Comparison of ENCODE assay signal across 9 cellular contexts in the genomic region with DNA sequence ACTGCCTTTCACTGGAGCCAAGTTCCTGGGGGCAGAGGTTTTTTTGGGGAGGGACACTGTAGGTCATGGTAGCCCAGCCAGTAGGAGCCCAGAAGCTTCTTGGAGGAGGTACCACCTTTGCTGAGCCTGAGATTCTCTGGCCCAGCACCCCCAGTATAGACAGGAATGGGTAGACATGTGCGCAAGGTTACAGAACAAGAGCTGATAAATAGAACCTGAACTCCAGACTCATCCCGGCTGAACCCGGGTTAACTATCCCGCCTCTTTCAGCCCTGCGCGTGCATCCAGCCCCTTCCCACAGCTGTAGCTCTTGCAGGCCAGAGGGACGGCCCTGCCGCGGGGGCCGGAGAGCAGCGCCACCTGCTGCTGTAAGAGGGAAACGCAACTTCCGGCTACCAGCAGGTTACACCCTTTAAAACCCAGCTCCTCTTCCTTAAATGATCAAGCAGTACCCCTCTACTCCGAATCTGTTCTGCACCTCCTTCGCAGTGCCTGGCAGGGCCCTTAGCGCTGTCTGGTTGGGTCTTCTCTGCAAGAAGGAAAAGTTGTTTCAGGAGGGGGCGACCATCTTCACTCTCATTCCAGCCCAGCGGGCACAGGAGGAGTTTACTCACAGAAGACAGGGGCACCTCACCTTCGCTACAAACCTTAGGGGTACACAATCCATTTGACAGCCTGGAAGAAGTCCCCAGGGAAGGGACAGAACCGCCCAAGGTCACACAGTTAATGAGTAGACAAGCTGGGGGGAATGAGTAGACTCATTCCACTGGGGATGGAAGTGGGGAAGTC. TPM values are rescaled to one million over a fixed set of nuclear protein-coding genes. Genes with fewer than 3 reads are reported as not detected.
DNase-seq lines count a peak whose midpoint lies in the region; ATAC-seq and TF ChIP-seq lines count a peak whose summit lies in the region.
"Had no signal": no experiment of that assay in that cellular context is flagged by ENCODE, and none has a peak within 500 bp of the region (broad histone marks: within the 10 kb centered on the region; RNA-seq: fewer than 3 reads in every experiment).

No MANE protein-coding gene starts in this region.

- H3K4me1 ChIP-seq in fibroblast of lung (ENCODE audit: control insufficient read depth, extremely low read depth, insufficient read depth, low read length) (no peaks in the 10 kb centered on the region), suprapubic skin (peaks cover 5% of the 10 kb centered on the region)

- H3K4me3 Mint-ChIP-seq in neural crest cell = peak overlapping the region; percentile 51

- H3K27me3 ChIP-seq in AG04450 (ENCODE audit: control insufficient read depth, insufficient read depth, low read length) (peaks cover 5% of the 10 kb centered on the region), fibroblast of lung (ENCODE audit: control insufficient read depth, insufficient read depth, low read length) (no peaks in the 10 kb centered on the region), suprapubic skin (peaks cover 9% of the 10 kb centered on the region)

- WGBS in suprapubic skin = 19% methylated on average over 19 of the region's 20 CpGs

- TF ChIP-seq POLR2A in suprapubic skin (IDR thresholded peaks at IDR 0.05) = no peak

- H3K4me3 ChIP-seq in AG04450 (ENCODE audit: low read depth, low read length) (no peak overlapping the region), fibroblast of lung (replicated peaks in 1 of 4; ENCODE audit: control extremely low read depth in 1 of 4, insufficient read depth in 1 of 4, low read depth in 3 of 4, low read length in 4 of 4) (no peak overlapping the region), suprapubic skin (no peak overlapping the region)

- no peak overlapping the region for H3K9ac ChIP-seq in fibroblast of lung (ENCODE audit: insufficient read depth, low read length)

- no peak overlapping the region for H2AFZ ChIP-seq in fibroblast of lung (ENCODE audit: low read length)

- DNase-seq in AG04450 (ENCODE audit: low read depth, low spot score) (peak; percentile 23), HT1080 (ENCODE audit: low read depth) (peak; percentile 62), OCI-M1 (lab: John Stamatoyannopoulos, UW) (peak; percentile 94), fibroblast of lung (ENCODE audit: low read depth in 2 of 2) (peak; percentile 47 to 60), neural crest cell (ENCODE audit: low read depth, low spot score) (peak; percentile 86), suprapubic skin (ENCODE audit: low spot score in 2 of 2) (peak in 1 of 2 donors; percentile 74)
- DNase-seq in activated T-cell treated with anti-CD3 and anti-CD28 coated beads, Interleukin-2, amount 50 U/mL, for 1 hour = peak; percentile 71

- POLR2A ChIA-PET in AG04450 (lab: Yijun Ruan, JAX) = interaction anchor here (0.7 to 1.0 kb wide), 2 partner anchors 68 to 102 kb away, joined by 3 to 4 read pairs; partner anchors contain the start of gene CSNK2A1

- H3K36me3 ChIP-seq in fibroblast of lung (ENCODE audit: control insufficient read depth, insufficient read depth, low read length) = peaks cover 22% of the 10 kb centered on the region
- H3K36me3 ChIP-seq in suprapubic skin = peaks cover 29% of the 10 kb centered on the region

- peaks cover 5% of the 10 kb centered on the region for H3K36me3 Mint-ChIP-seq in neural crest cell (ENCODE audit: low read depth)

- H3K79me2 ChIP-seq in fibroblast of lung (ENCODE audit: control insufficient read depth, insufficient read depth, low read length) = peaks cover 9% of the 10 kb centered on the region

- CTCF ChIA-PET in AG04450 (lab: Charles Lee) = interaction anchor here (0.6 to 5.9 kb wide), 43 partner anchors 8 to 337 kb away, joined by 3 to 60 read pairs (median 5); no protein-coding TSS in a partner anchor

- ATAC-seq in GM18517 (IDR thresholded peaks at IDR 0.05; ENCODE audit: unreplicated experiment) = peak; percentile 63

- TF ChIP-seq CTCF in AG04450 (IDR thresholded peaks at IDR 0.05; ENCODE audit: low read depth, low read length) (peak; percentile 96), fibroblast of lung (conservative IDR thresholded peaks at IDR 0.05 in 1 of 2, IDR thresholded peaks at IDR 0.05 in 1 of 2; ENCODE audit: low read depth in 1 of 2, low read length in 2 of 2) (peak; percentile 91 to 93), neural crest cell (conservative IDR thresholded peaks at IDR 0.05) (peak; percentile 96), suprapubic skin (IDR thresholded peaks at IDR 0.05) (peak; percentile 67 to 94)

- TF ChIP-seq EP300 in suprapubic skin (IDR thresholded peaks at IDR 0.05) = no peak

- peaks cover 10% of the 10 kb centered on the region for H3K27me3 Mint-ChIP-seq in neural crest cell (ENCODE audit: low read depth)

- no peak overlapping the region for H3K4me2 ChIP-seq in fibroblast of lung (ENCODE audit: extremely low read depth, insufficient read depth, low read length)

- H4K20me1 ChIP-seq in fibroblast of lung (ENCODE audit: control insufficient read depth, extremely low read depth, insufficient read depth, low read length) = no peaks in the 10 kb centered on the region

- H3K27ac Mint-ChIP-seq in neural crest cell (ENCODE audit: unreplicated experiment) = no peak overlapping the region

- H3K9me3 ChIP-seq in AG04450 (ENCODE audit: control insufficient read depth, insufficient read depth, low read length) (peaks cover 4% of the 10 kb centered on the region), fibroblast of lung (ENCODE audit: control insufficient read depth, insufficient read depth, low read depth, low read length) (no peaks in the 10 kb centered on the region), suprapubic skin (no peaks in the 10 kb centered on the region)

- no peak overlapping the region for H3K27ac ChIP-seq in AG04450 (ENCODE audit: low read depth, low read length)
- no peak overlapping the region for H3K27ac ChIP-seq in fibroblast of lung (ENCODE audit: insufficient read depth, low read length)
- H3K27ac ChIP-seq in suprapubic skin = no peak overlapping the region

- H3K4me1 Mint-ChIP-seq in neural crest cell = peaks cover 21% of the 10 kb centered on the region

- H3K9me3 Mint-ChIP-seq in neural crest cell = no peaks in the 10 kb centered on the region

RNA-seq across cellular contexts. Expression of gene SRXN1, which starts 7.5 kb away (rescaled TPM):
- polyA plus RNA-seq in AG04450 (2011; rRNA removed) (64.6 and 66.4 TPM in 2 replicates), fibroblast of lung (50.5 and 67.7 TPM in 2 replicates)
- 50.9 and 51.9 TPM in 2 replicates for polyA minus RNA-seq in AG04450 (2011; rRNA and poly(A)+ RNA removed)
- 73.8 and 81.3 TPM in 2 replicates for total RNA-seq in HT1080 (2014; rRNA removed; shearing (Covaris generic))
- polyA plus RNA-seq in HT1080 (2015; cell fraction: cytosol; rRNA removed) = 55.6 and 57.0 TPM in 2 replicates
- 19.8 and 22.4 TPM in 2 replicates for polyA plus RNA-seq in HT1080 (2015; cell fraction: nucleus; rRNA removed)
- total RNA-seq in fibroblast of lung (58.6 and 91.2 TPM in 2 replicates), neural crest cell (10.7 and 12.6 TPM in 2 replicates), suprapubic skin (10 to 100 TPM in 3 of 4 donors, 1 to 10 TPM in 1; 7.8 to 27.7 (median 21.0) TPM)
- 39.5 and 58.3 TPM in 2 replicates for polyA plus RNA-seq in fibroblast of lung (2012)
- polyA minus RNA-seq in fibroblast of lung (ENCODE audit: low replicate concordance) = 26.9 and 54.6 TPM in 2 replicates

RNA-seq across cellular contexts. Expression of gene SCRT2, which starts 30.1 kb away (rescaled TPM):
- polyA plus RNA-seq in AG04450 (2011; rRNA removed) (not detected in 2 replicates), fibroblast of lung (not detected in 2 replicates)
- polyA minus RNA-seq in AG04450 (2011; rRNA and poly(A)+ RNA removed) = not detected in 2 replicates
- total RNA-seq in HT1080 (2014; rRNA removed; shearing (Covaris generic)) = not detected in 2 replicates
- not detected in 2 replicates for polyA plus RNA-seq in HT1080 (2015; cell fraction: cytosol; rRNA removed)
- not detected in 2 replicates for polyA plus RNA-seq in HT1080 (2015; cell fraction: nucleus; rRNA removed)
- total RNA-seq in fibroblast of lung (not detected in 2 replicates), neural crest cell (3.7 and 4.1 TPM in 2 replicates), suprapubic skin (not detected)
- polyA plus RNA-seq in fibroblast of lung (2012) = not detected in 2 replicates
- polyA minus RNA-seq in fibroblast of lung (ENCODE audit: low replicate concordance) = not detected in 2 replicates
- total RNA-seq: urinary bladder had no signal
- polyA plus RNA-seq: urinary bladder had no signal

RNA-seq across cellular contexts. Expression of gene TCF15, which starts 35.4 kb away (rescaled TPM):
- not detected in 2 replicates for polyA plus RNA-seq in AG04450 (2011; rRNA removed)
- polyA minus RNA-seq in AG04450 (2011; rRNA and poly(A)+ RNA removed) = not detected in 2 replicates
- total RNA-seq in HT1080 (2014; rRNA removed; shearing (Covaris generic)) = not detected in 2 replicates
- 0.05 and 0.09 TPM in 2 replicates for polyA plus RNA-seq in HT1080 (2015; cell fraction: cytosol; rRNA removed)
- polyA plus RNA-seq in HT1080 (2015; cell fraction: nucleus; rRNA removed) = 0.08 TPM in 1 of 2 replicates, not detected in the other
- total RNA-seq in fibroblast of lung = not detected in 2 replicates
- polyA plus RNA-seq in fibroblast of lung = not detected in 2 replicates
- not detected in 2 replicates for polyA plus RNA-seq in fibroblast of lung (2012)
- not detected in 2 replicates for polyA minus RNA-seq in fibroblast of lung (ENCODE audit: low replicate concordance)
- 0.32 and 0.61 TPM in 2 replicates for total RNA-seq in neural crest cell
- total RNA-seq in suprapubic skin = under 1 TPM in 1 of 4 donors, not detected in 3; 0.76 TPM
